In the genomic region with DNA sequence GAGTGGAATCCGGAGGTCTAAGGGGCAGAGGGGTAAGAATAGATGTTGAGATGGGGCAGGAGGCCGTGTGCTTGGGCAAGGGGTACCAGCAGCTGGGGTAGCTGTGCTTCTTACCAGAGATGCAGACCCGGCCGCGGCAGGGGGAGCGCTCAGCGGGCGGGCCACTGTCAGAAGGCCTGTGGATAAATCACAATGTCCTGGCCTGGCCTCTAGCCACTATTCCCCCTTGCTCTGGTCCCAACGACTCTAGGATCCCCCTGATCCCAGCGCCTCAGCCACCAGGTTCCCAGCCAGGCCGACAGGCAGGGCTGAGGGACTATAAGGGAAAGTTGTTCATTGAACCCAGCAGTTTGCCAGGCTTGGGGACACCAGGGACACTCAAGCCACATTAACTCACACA, we compare ENCODE assay signal across 26 cellular contexts. TPM values are rescaled to one million over a fixed set of nuclear protein-coding genes. Genes with fewer than 3 reads are reported as not detected.
DNase-seq lines count a peak whose midpoint lies in the region; ATAC-seq, FAIRE-seq and TF ChIP-seq lines count a peak whose summit lies in the region.
"Had no signal": no experiment of that assay in that cellular context is flagged by ENCODE, and none has a peak within 500 bp of the region (broad histone marks: within the 10 kb centered on the region; RNA-seq: fewer than 3 reads in every experiment).

No MANE protein-coding gene starts in this region.

- no peak for DNase-seq in effector memory CD8-positive, alpha-beta T cell
- DNase-seq in HepG2 (ENCODE audit: low spot score) (no peak), neuronal stem cell (ENCODE audit: low spot score) (no peak), upper lobe of right lung (peak; percentile 39), NCI-H446 treated with DMSO at 0.1 percent for 48 hours (lab: John Stamatoyannopoulos, UW) (no peak), HPDE6-E6E7 (ENCODE audit: extremely low spot score) (no peak)
- DNase-seq: Caco-2; CD8-positive, alpha-beta T cell; GOT3; HFFc6; Kasumi-1; MV-4-11; NCI-H1105; NCI-H1436 treated with DMSO at 0.1 percent for 48 hours; NCI-H187 treated with DMSO at 0.1 percent for 48 hours; NCI-H2171 treated with DMSO at 0.1 percent for 48 hours; NCI-H524 treated with DMSO at 0.1 percent for 48 hours; NCI-H774; Right ventricle myocardium superior had no signal

- H2AK5ac ChIP-seq in neuronal stem cell (ENCODE audit: low read depth, low read length): no peak overlapping the region

- no peaks in the 10 kb centered on the region for H3K27me3 Mint-ChIP-seq in effector memory CD8-positive, alpha-beta T cell
- H3K27me3 Mint-ChIP-seq: B cell had no signal

- in situ Hi-C loops in HepG2 (cut with HindIII; ENCODE audit: extremely low pct_ligation_motif_present, low pct_unique_long_range_greater_than_20kb): no loop called here

- H2AFZ ChIP-seq in HepG2 (ENCODE audit: low read length): no peak overlapping the region
- no peak overlapping the region for H2AFZ ChIP-seq in neuronal stem cell (ENCODE audit: low read length)

- H3K79me1 ChIP-seq in neuronal stem cell (ENCODE audit: low read depth, low read length): peaks cover 2% of the 10 kb centered on the region

- no peak for TF ChIP-seq EP300 in HepG2 (IDR thresholded peaks at IDR 0.05; ENCODE audit: low read depth in 2 of 2, low read length in 2 of 2)
- TF ChIP-seq EP300 in HepG2 (CRISPR knock-in tag; IDR thresholded peaks at IDR 0.05; ENCODE audit: borderline replicate concordance): no peak

- ATAC-seq in effector memory CD8-positive, alpha-beta T cell (replicated peaks): no peak
- peak; percentile 12 for ATAC-seq in HepG2
- no peak for ATAC-seq in upper lobe of right lung
- ATAC-seq in HG03520 (IDR thresholded peaks at IDR 0.05; ENCODE audit: unreplicated experiment): no peak
- ATAC-seq: CD8-positive, alpha-beta T cell; K562 had no signal

- H3K14ac ChIP-seq in neuronal stem cell (ENCODE audit: low read length): no peak overlapping the region

- H2BK5ac ChIP-seq in neuronal stem cell (ENCODE audit: low read length): no peak overlapping the region

- H3K4me1 Mint-ChIP-seq in effector memory CD8-positive, alpha-beta T cell (ENCODE audit: low read depth in 2 of 2): peaks cover 0 to 3% of the 10 kb centered on the region in 2 donors

- H2BK120ac ChIP-seq in neuronal stem cell (ENCODE audit: low read depth, low read length): no peak overlapping the region

- H3K27me3 ChIP-seq in HepG2 (ENCODE audit: control insufficient read depth in 1 of 2, insufficient read depth in 2 of 2, low read length in 2 of 2) (no peaks in the 10 kb centered on the region), neuronal stem cell (ENCODE audit: control insufficient read depth in 3 of 3, insufficient read depth in 3 of 3, low read depth in 1 of 3, low read length in 3 of 3) (no peaks in the 10 kb centered on the region), upper lobe of right lung (no peaks in the 10 kb centered on the region)
- H3K27me3 ChIP-seq: SJSA1 had no signal

- no peaks in the 10 kb centered on the region for H3K36me3 Mint-ChIP-seq in effector memory CD8-positive, alpha-beta T cell (ENCODE audit: insufficient read depth)

- H4K91ac ChIP-seq in neuronal stem cell (ENCODE audit: low read depth, low read length, poor library complexity): no peak overlapping the region

- H3K18ac ChIP-seq in neuronal stem cell (ENCODE audit: low read length): no peak overlapping the region

- H3K4me3 ChIP-seq in HepG2 (replicated peaks in 1 of 3; ENCODE audit: insufficient read depth in 1 of 3, low read depth in 2 of 3, low read length in 3 of 3) (peak overlapping the region in 1 of 3 experiments; percentile 41; a peak in 2 of 6 replicates), neuronal stem cell (ENCODE audit: low read length in 2 of 2) (no peak overlapping the region), upper lobe of right lung (no peak overlapping the region)
- H3K4me3 ChIP-seq: HAP-1, K562, SJSA1 had no signal

- FAIRE-seq in HepG2 (lab: Jason Lieb, UNC): no peak
- FAIRE-seq: G401.6, K562 had no signal

- H3K36me3 ChIP-seq in HepG2 (replicated peaks in 1 of 2; ENCODE audit: control insufficient read depth in 1 of 2, insufficient read depth in 2 of 2, low read length in 2 of 2): peaks cover 47 to 78% of the 10 kb centered on the region in 2 experiments
- peaks cover 54 to 75% of the 10 kb centered on the region in 2 donors for H3K36me3 ChIP-seq in neuronal stem cell (replicated peaks in 1 of 2; ENCODE audit: control insufficient read depth in 2 of 2, insufficient read depth in 2 of 2, low read length in 2 of 2)
- peaks cover 33% of the 10 kb centered on the region for H3K36me3 ChIP-seq in upper lobe of right lung

- no peak for TF ChIP-seq CTCF in HepG2 (CRISPR knock-in tag; IDR thresholded peaks at IDR 0.05)
- no peak for TF ChIP-seq CTCF in upper lobe of right lung (IDR thresholded peaks at IDR 0.05)

- CTCF ChIA-PET in HepG2 (lab: Yijun Ruan, JAX; ENCODE audit: low intra/inter-chr PET ratio, low total read pairs): no interaction called here

- no peak overlapping the region for H3K4me3 Mint-ChIP-seq in effector memory CD8-positive, alpha-beta T cell
- H3K4me3 Mint-ChIP-seq: B cell; CD8-positive, alpha-beta T cell; HFFc6 had no signal

- WGBS in HepG2 (ENCODE audit: low lambda C conversion rate): 63% methylated on average over 11 of the region's 11 CpGs
- WGBS in neuronal stem cell (ENCODE audit: extremely low coverage in 2 of 2, insufficient read length in 2 of 2, insufficient replicate concordance in 1 of 2), 2 donors: no CpG with 5 or more reads among the region's 11 CpGs

- H3K4me1 ChIP-seq in HepG2 (ENCODE audit: insufficient read depth, low read length): peaks cover 79% of the 10 kb centered on the region
- H3K4me1 ChIP-seq in neuronal stem cell (ENCODE audit: control insufficient read depth in 2 of 2, insufficient read depth in 1 of 2, low read depth in 1 of 2, low read length in 2 of 2): peaks cover 0 to 2% of the 10 kb centered on the region in 2 donors
- H3K4me1 ChIP-seq in upper lobe of right lung: no peaks in the 10 kb centered on the region
- H3K4me1 ChIP-seq: Caco-2, HAP-1, SJSA1 had no signal

- peaks cover 27% of the 10 kb centered on the region for H3K79me2 ChIP-seq in HepG2 (ENCODE audit: insufficient read depth, low read length)

- intact Hi-C loops in HepG2 (cut with micrococcal nuclease; ENCODE audit: unreplicated experiment) (loop anchor here (1.0 kb wide), 1 partner anchor 10 kb away; no protein-coding TSS in a partner anchor), upper lobe of right lung (cut with DNase I) (no loop called here)

- peak overlapping the region; percentile 49 to 58 for H3K27ac Mint-ChIP-seq in effector memory CD8-positive, alpha-beta T cell
- H3K27ac Mint-ChIP-seq: B cell; CD8-positive, alpha-beta T cell; HFFc6 had no signal

- no peak overlapping the region for H2BK12ac ChIP-seq in neuronal stem cell (ENCODE audit: low read length)

- H3K4ac ChIP-seq in neuronal stem cell (ENCODE audit: low read length): no peak overlapping the region

- H3K4me2 ChIP-seq in HepG2 (ENCODE audit: low read depth, low read length) (peak overlapping the region; percentile 67), neuronal stem cell (ENCODE audit: insufficient read depth, low read length, poor library complexity, severe bottlenecking) (no peak overlapping the region)

- no peak for TF ChIP-seq POLR2A in HepG2 (IDR thresholded peaks at IDR 0.05; ENCODE audit: insufficient read depth in 1 of 2, low read depth in 2 of 2, low read length in 2 of 2)

- TF ChIP-seq RAD21 in HepG2 (CRISPR knock-in tag; IDR thresholded peaks at IDR 0.05): no peak

- no peak overlapping the region for H2BK15ac ChIP-seq in neuronal stem cell (ENCODE audit: low read length)

- H4K8ac ChIP-seq in neuronal stem cell (ENCODE audit: low read depth, low read length): no peak overlapping the region

- peak overlapping the region; percentile 34 for H3K23ac ChIP-seq in neuronal stem cell (ENCODE audit: low read depth, low read length, poor library complexity)

- H3K9ac ChIP-seq in HepG2 (ENCODE audit: insufficient read depth, low read depth, low read length): peak overlapping the region; percentile 51
- no peak overlapping the region for H3K9ac ChIP-seq in neuronal stem cell (ENCODE audit: low read depth, low read length, poor library complexity)

- H4K20me1 ChIP-seq in HepG2 (ENCODE audit: insufficient read depth, low read length): peaks cover 20% of the 10 kb centered on the region; the same call in 1 of the 2 replicates

- H3K9me3 ChIP-seq in HepG2 (ENCODE audit: low read length) (no peaks in the 10 kb centered on the region), neuronal stem cell (replicated peaks in 1 of 2; ENCODE audit: control insufficient read depth in 2 of 2, insufficient read depth in 1 of 2, low read depth in 1 of 2, low read length in 2 of 2) (peaks cover 0 to 3% of the 10 kb centered on the region in 2 donors), upper lobe of right lung (no peaks in the 10 kb centered on the region)
- H3K9me3 ChIP-seq: Caco-2, HAP-1, SJSA1 had no signal

- BruUV-seq in HepG2 (replicated peaks; lab: Mats Ljungman, UMichigan): no TSS peak

- POLR2A ChIA-PET in HepG2 (lab: Yijun Ruan, JAX): interaction anchor here (1.0 to 9.5 kb wide), 17 partner anchors 9 to 223 kb away, joined by 3 to 272 read pairs (median 17); partner anchors contain the start of genes C2orf81, CCDC142, DQX1 and INO80B

- peak overlapping the region; percentile 80 for H3K27ac ChIP-seq in HepG2 (ENCODE audit: extremely low read length, insufficient read depth, low read length)
- H3K27ac ChIP-seq in neuronal stem cell (replicated peaks; ENCODE audit: low read length): no peak overlapping the region
- no peak overlapping the region for H3K27ac ChIP-seq in upper lobe of right lung
- H3K27ac ChIP-seq: C4-2B, SJSA1 had no signal

- no peaks in the 10 kb centered on the region for H3K9me3 Mint-ChIP-seq in effector memory CD8-positive, alpha-beta T cell
- H3K9me3 Mint-ChIP-seq: CD8-positive, alpha-beta T cell; HFFc6 had no signal

RNA-seq across cellular contexts. Expression of gene WDR54, which starts 9.0 kb away (rescaled TPM):
- total RNA-seq in HepG2 (2016; rRNA removed; fragmentation: Illumina TruSeq; extraction: Trizol) (1.3 and 2.0 TPM in 2 replicates), upper lobe of right lung (8.4 TPM)
- 1.5 TPM in 2 replicates for total RNA-seq in HepG2 (2016; cell fraction: cytosol; rRNA removed; fragmentation: Illumina TruSeq; extraction: Trizol; ENCODE audit: low read depth)
- total RNA-seq in HepG2 (2016; cell fraction: insoluble cytoplasmic fraction; rRNA removed; fragmentation: Illumina TruSeq; extraction: Trizol): 1.4 and 1.6 TPM in 2 replicates
- 1.1 and 1.4 TPM in 2 replicates for total RNA-seq in HepG2 (2016; cell fraction: membrane; rRNA removed; fragmentation: Illumina TruSeq; extraction: Trizol)
- 0.66 and 2.7 TPM in 2 replicates for total RNA-seq in HepG2 (2016; cell fraction: nucleus; rRNA removed; fragmentation: Illumina TruSeq; extraction: Trizol)
- polyA plus RNA-seq in HepG2 (2011; rRNA removed): 12.4 and 17.3 TPM in 2 replicates
- polyA plus RNA-seq in HepG2 (2011; cell fraction: cytosol; rRNA removed): 12.3 and 28.2 TPM in 2 replicates
- 15.9 and 19.2 TPM in 2 replicates for polyA plus RNA-seq in HepG2 (2011; cell fraction: nucleus; rRNA removed)
- polyA plus RNA-seq in HepG2 (2012): 12.9 and 25.5 TPM in 2 replicates
- 1.2 and 1.3 TPM in 2 replicates for polyA plus RNA-seq in HepG2 (2016; cell fraction: cytosol; fragmentation: Illumina TruSeq; extraction: Trizol; ENCODE audit: low read depth)
- 1.2 TPM in 2 replicates for polyA plus RNA-seq in HepG2 (2016; cell fraction: insoluble cytoplasmic fraction; fragmentation: Illumina TruSeq; extraction: Trizol; ENCODE audit: low read depth)
- 0.55 and 1.1 TPM in 2 replicates for polyA plus RNA-seq in HepG2 (2016; cell fraction: membrane; fragmentation: Illumina TruSeq; extraction: Trizol; ENCODE audit: low read depth)
- 1.7 and 1.8 TPM in 2 replicates for polyA plus RNA-seq in HepG2 (2016; cell fraction: nucleus; fragmentation: Illumina TruSeq; extraction: Trizol; ENCODE audit: insufficient read depth, low read depth)
- polyA minus RNA-seq in HepG2 (2011; rRNA and poly(A)+ RNA removed; ENCODE audit: low replicate concordance): 40.5 and 150 TPM in 2 replicates
- polyA minus RNA-seq in HepG2 (2011; cell fraction: cytosol; rRNA and poly(A)+ RNA removed): 4.6 and 10.5 TPM in 2 replicates
- 2.7 and 4.5 TPM in 2 replicates for polyA minus RNA-seq in HepG2 (2011; cell fraction: nucleus; rRNA and poly(A)+ RNA removed)
- polyA plus RNA-seq in neuronal stem cell (2013, experiment 1 of 2): 53.6 TPM
- 50.0 TPM for polyA plus RNA-seq in neuronal stem cell (2013, experiment 2 of 2)

RNA-seq across cellular contexts. Expression of gene C2orf81, which starts 9.1 kb away (rescaled TPM):
- total RNA-seq in HepG2 (2016; rRNA removed; fragmentation: Illumina TruSeq; extraction: Trizol) (0.13 and 0.15 TPM in 2 replicates), upper lobe of right lung (2.1 TPM)
- total RNA-seq in HepG2 (2016; cell fraction: cytosol; rRNA removed; fragmentation: Illumina TruSeq; extraction: Trizol; ENCODE audit: low read depth): not detected in 2 replicates
- total RNA-seq in HepG2 (2016; cell fraction: insoluble cytoplasmic fraction; rRNA removed; fragmentation: Illumina TruSeq; extraction: Trizol): 0.09 TPM in 1 of 2 replicates, not detected in the other
- not detected in 2 replicates for total RNA-seq in HepG2 (2016; cell fraction: membrane; rRNA removed; fragmentation: Illumina TruSeq; extraction: Trizol)
- total RNA-seq in HepG2 (2016; cell fraction: nucleus; rRNA removed; fragmentation: Illumina TruSeq; extraction: Trizol): 0.16 TPM in 1 of 2 replicates, not detected in the other
- 0.05 and 0.17 TPM in 2 replicates for polyA plus RNA-seq in HepG2 (2011; rRNA removed)
- 0.12 and 0.13 TPM in 2 replicates for polyA plus RNA-seq in HepG2 (2011; cell fraction: cytosol; rRNA removed)
- 0.21 TPM in 2 replicates for polyA plus RNA-seq in HepG2 (2011; cell fraction: nucleus; rRNA removed)
- 0.13 TPM in 1 of 2 replicates, not detected in the other for polyA plus RNA-seq in HepG2 (2012)
- polyA plus RNA-seq in HepG2 (2016; cell fraction: cytosol; fragmentation: Illumina TruSeq; extraction: Trizol; ENCODE audit: low read depth): not detected in 2 replicates
- 0.16 TPM in 1 of 2 replicates, not detected in the other for polyA plus RNA-seq in HepG2 (2016; cell fraction: insoluble cytoplasmic fraction; fragmentation: Illumina TruSeq; extraction: Trizol; ENCODE audit: low read depth)
- 0.24 and 0.29 TPM in 2 replicates for polyA plus RNA-seq in HepG2 (2016; cell fraction: membrane; fragmentation: Illumina TruSeq; extraction: Trizol; ENCODE audit: low read depth)
- polyA plus RNA-seq in HepG2 (2016; cell fraction: nucleus; fragmentation: Illumina TruSeq; extraction: Trizol; ENCODE audit: insufficient read depth, low read depth): 0.35 TPM in 1 of 2 replicates, not detected in the other
- polyA minus RNA-seq in HepG2 (2011; rRNA and poly(A)+ RNA removed; ENCODE audit: low replicate concordance): 0.49 and 0.58 TPM in 2 replicates
- polyA minus RNA-seq in HepG2 (2011; cell fraction: cytosol; rRNA and poly(A)+ RNA removed): not detected in 2 replicates
- polyA minus RNA-seq in HepG2 (2011; cell fraction: nucleus; rRNA and poly(A)+ RNA removed): not detected in 2 replicates
- 9.5 TPM for polyA plus RNA-seq in neuronal stem cell (2013, experiment 1 of 2)
- 9.0 TPM for polyA plus RNA-seq in neuronal stem cell (2013, experiment 2 of 2)
- total RNA-seq: K562 had no signal

RNA-seq across cellular contexts. Expression of gene RTKN, which starts 11.2 kb away (rescaled TPM):
- 107 and 159 TPM in 2 replicates for total RNA-seq in HepG2 (2016; rRNA removed; fragmentation: Illumina TruSeq; extraction: Trizol)
- 32.3 and 32.8 TPM in 2 replicates for total RNA-seq in HepG2 (2016; cell fraction: cytosol; rRNA removed; fragmentation: Illumina TruSeq; extraction: Trizol; ENCODE audit: low read depth)
- total RNA-seq in HepG2 (2016; cell fraction: insoluble cytoplasmic fraction; rRNA removed; fragmentation: Illumina TruSeq; extraction: Trizol): 92.8 and 167 TPM in 2 replicates
- total RNA-seq in HepG2 (2016; cell fraction: membrane; rRNA removed; fragmentation: Illumina TruSeq; extraction: Trizol): 71.3 and 83.2 TPM in 2 replicates
- 134 and 147 TPM in 2 replicates for total RNA-seq in HepG2 (2016; cell fraction: nucleus; rRNA removed; fragmentation: Illumina TruSeq; extraction: Trizol)
- polyA plus RNA-seq in HepG2 (2011; rRNA removed): 166 and 187 TPM in 2 replicates
- 105 and 146 TPM in 2 replicates for polyA plus RNA-seq in HepG2 (2011; cell fraction: cytosol; rRNA removed)
- 693 and 745 TPM in 2 replicates for polyA plus RNA-seq in HepG2 (2011; cell fraction: nucleus; rRNA removed)
- 111 and 123 TPM in 2 replicates for polyA plus RNA-seq in HepG2 (2012)
- 19.8 and 20.3 TPM in 2 replicates for polyA plus RNA-seq in HepG2 (2016; cell fraction: cytosol; fragmentation: Illumina TruSeq; extraction: Trizol; ENCODE audit: low read depth)
- polyA plus RNA-seq in HepG2 (2016; cell fraction: insoluble cytoplasmic fraction; fragmentation: Illumina TruSeq; extraction: Trizol; ENCODE audit: low read depth): 106 and 117 TPM in 2 replicates
- 48.0 and 54.9 TPM in 2 replicates for polyA plus RNA-seq in HepG2 (2016; cell fraction: membrane; fragmentation: Illumina TruSeq; extraction: Trizol; ENCODE audit: low read depth)
- 311 and 321 TPM in 2 replicates for polyA plus RNA-seq in HepG2 (2016; cell fraction: nucleus; fragmentation: Illumina TruSeq; extraction: Trizol; ENCODE audit: insufficient read depth, low read depth)
- 14.0 and 202 TPM in 2 replicates for polyA minus RNA-seq in HepG2 (2011; rRNA and poly(A)+ RNA removed; ENCODE audit: low replicate concordance)
- 51.2 and 66.4 TPM in 2 replicates for polyA minus RNA-seq in HepG2 (2011; cell fraction: cytosol; rRNA and poly(A)+ RNA removed)
- 211 and 223 TPM in 2 replicates for polyA minus RNA-seq in HepG2 (2011; cell fraction: nucleus; rRNA and poly(A)+ RNA removed)
- polyA plus RNA-seq in neuronal stem cell (2013, experiment 1 of 2): 20.6 TPM
- 20.1 TPM for polyA plus RNA-seq in neuronal stem cell (2013, experiment 2 of 2)
- total RNA-seq in upper lobe of right lung: 32.3 TPM

RNA-seq across cellular contexts. Expression of gene INO80B, which starts 24.4 kb away (rescaled TPM):
- total RNA-seq in HepG2 (2016; rRNA removed; fragmentation: Illumina TruSeq; extraction: Trizol): 10.0 and 14.5 TPM in 2 replicates
- 5.0 and 7.0 TPM in 2 replicates for total RNA-seq in HepG2 (2016; cell fraction: cytosol; rRNA removed; fragmentation: Illumina TruSeq; extraction: Trizol; ENCODE audit: low read depth)
- 8.7 and 16.5 TPM in 2 replicates for total RNA-seq in HepG2 (2016; cell fraction: insoluble cytoplasmic fraction; rRNA removed; fragmentation: Illumina TruSeq; extraction: Trizol)
- total RNA-seq in HepG2 (2016; cell fraction: membrane; rRNA removed; fragmentation: Illumina TruSeq; extraction: Trizol): 9.3 and 10.1 TPM in 2 replicates
- 12.6 and 17.1 TPM in 2 replicates for total RNA-seq in HepG2 (2016; cell fraction: nucleus; rRNA removed; fragmentation: Illumina TruSeq; extraction: Trizol)
- polyA plus RNA-seq in HepG2 (2011; rRNA removed): 6.2 and 7.9 TPM in 2 replicates
- polyA plus RNA-seq in HepG2 (2011; cell fraction: cytosol; rRNA removed): 4.5 and 4.9 TPM in 2 replicates
- polyA plus RNA-seq in HepG2 (2011; cell fraction: nucleus; rRNA removed): 63.6 and 70.4 TPM in 2 replicates
- polyA plus RNA-seq in HepG2 (2012): 13.1 and 14.4 TPM in 2 replicates
- polyA plus RNA-seq in HepG2 (2016; cell fraction: cytosol; fragmentation: Illumina TruSeq; extraction: Trizol; ENCODE audit: low read depth): 4.5 and 5.4 TPM in 2 replicates
- 15.4 and 15.7 TPM in 2 replicates for polyA plus RNA-seq in HepG2 (2016; cell fraction: insoluble cytoplasmic fraction; fragmentation: Illumina TruSeq; extraction: Trizol; ENCODE audit: low read depth)
- 10.1 and 13.1 TPM in 2 replicates for polyA plus RNA-seq in HepG2 (2016; cell fraction: membrane; fragmentation: Illumina TruSeq; extraction: Trizol; ENCODE audit: low read depth)
- 30.3 and 40.1 TPM in 2 replicates for polyA plus RNA-seq in HepG2 (2016; cell fraction: nucleus; fragmentation: Illumina TruSeq; extraction: Trizol; ENCODE audit: insufficient read depth, low read depth)
- polyA minus RNA-seq in HepG2 (2011; rRNA and poly(A)+ RNA removed; ENCODE audit: low replicate concordance): 2.5 and 7.3 TPM in 2 replicates
- 1.3 TPM in 1 of 2 replicates, not detected in the other for polyA minus RNA-seq in HepG2 (2011; cell fraction: cytosol; rRNA and poly(A)+ RNA removed)
- polyA minus RNA-seq in HepG2 (2011; cell fraction: nucleus; rRNA and poly(A)+ RNA removed): 14.5 and 22.5 TPM in 2 replicates
- polyA plus RNA-seq in neuronal stem cell (2013, experiment 1 of 2): 17.7 TPM
- polyA plus RNA-seq in neuronal stem cell (2013, experiment 2 of 2): 17.8 TPM
- total RNA-seq in upper lobe of right lung: 30.2 TPM

RNA-seq across cellular contexts. Expression of gene WBP1, which starts 27.7 kb away (rescaled TPM):
- total RNA-seq in HepG2 (2016; rRNA removed; fragmentation: Illumina TruSeq; extraction: Trizol) (26.5 and 38.8 TPM in 2 replicates), upper lobe of right lung (57.5 TPM)
- 50.0 and 58.3 TPM in 2 replicates for total RNA-seq in HepG2 (2016; cell fraction: cytosol; rRNA removed; fragmentation: Illumina TruSeq; extraction: Trizol; ENCODE audit: low read depth)
- 27.8 and 36.5 TPM in 2 replicates for total RNA-seq in HepG2 (2016; cell fraction: insoluble cytoplasmic fraction; rRNA removed; fragmentation: Illumina TruSeq; extraction: Trizol)
- 61.3 and 76.9 TPM in 2 replicates for total RNA-seq in HepG2 (2016; cell fraction: membrane; rRNA removed; fragmentation: Illumina TruSeq; extraction: Trizol)
- total RNA-seq in HepG2 (2016; cell fraction: nucleus; rRNA removed; fragmentation: Illumina TruSeq; extraction: Trizol): 25.9 and 29.1 TPM in 2 replicates
- polyA plus RNA-seq in HepG2 (2011; rRNA removed): 85.7 and 107 TPM in 2 replicates
- polyA plus RNA-seq in HepG2 (2011; cell fraction: cytosol; rRNA removed): 77.8 and 109 TPM in 2 replicates
- 406 and 434 TPM in 2 replicates for polyA plus RNA-seq in HepG2 (2011; cell fraction: nucleus; rRNA removed)
- 45.0 and 50.3 TPM in 2 replicates for polyA plus RNA-seq in HepG2 (2012)
- 82.9 and 90.6 TPM in 2 replicates for polyA plus RNA-seq in HepG2 (2016; cell fraction: cytosol; fragmentation: Illumina TruSeq; extraction: Trizol; ENCODE audit: low read depth)
- polyA plus RNA-seq in HepG2 (2016; cell fraction: insoluble cytoplasmic fraction; fragmentation: Illumina TruSeq; extraction: Trizol; ENCODE audit: low read depth): 41.4 and 46.0 TPM in 2 replicates
- 87.2 and 99.7 TPM in 2 replicates for polyA plus RNA-seq in HepG2 (2016; cell fraction: membrane; fragmentation: Illumina TruSeq; extraction: Trizol; ENCODE audit: low read depth)
- polyA plus RNA-seq in HepG2 (2016; cell fraction: nucleus; fragmentation: Illumina TruSeq; extraction: Trizol; ENCODE audit: insufficient read depth, low read depth): 71.0 and 71.7 TPM in 2 replicates
- 54.1 and 96.5 TPM in 2 replicates for polyA minus RNA-seq in HepG2 (2011; rRNA and poly(A)+ RNA removed; ENCODE audit: low replicate concordance)
- polyA minus RNA-seq in HepG2 (2011; cell fraction: cytosol; rRNA and poly(A)+ RNA removed): 9.6 and 9.8 TPM in 2 replicates
- polyA minus RNA-seq in HepG2 (2011; cell fraction: nucleus; rRNA and poly(A)+ RNA removed): 29.4 and 41.2 TPM in 2 replicates
- polyA plus RNA-seq in neuronal stem cell (2013, experiment 1 of 2): 148 TPM
- 146 TPM for polyA plus RNA-seq in neuronal stem cell (2013, experiment 2 of 2)
